In the genomic region with DNA sequence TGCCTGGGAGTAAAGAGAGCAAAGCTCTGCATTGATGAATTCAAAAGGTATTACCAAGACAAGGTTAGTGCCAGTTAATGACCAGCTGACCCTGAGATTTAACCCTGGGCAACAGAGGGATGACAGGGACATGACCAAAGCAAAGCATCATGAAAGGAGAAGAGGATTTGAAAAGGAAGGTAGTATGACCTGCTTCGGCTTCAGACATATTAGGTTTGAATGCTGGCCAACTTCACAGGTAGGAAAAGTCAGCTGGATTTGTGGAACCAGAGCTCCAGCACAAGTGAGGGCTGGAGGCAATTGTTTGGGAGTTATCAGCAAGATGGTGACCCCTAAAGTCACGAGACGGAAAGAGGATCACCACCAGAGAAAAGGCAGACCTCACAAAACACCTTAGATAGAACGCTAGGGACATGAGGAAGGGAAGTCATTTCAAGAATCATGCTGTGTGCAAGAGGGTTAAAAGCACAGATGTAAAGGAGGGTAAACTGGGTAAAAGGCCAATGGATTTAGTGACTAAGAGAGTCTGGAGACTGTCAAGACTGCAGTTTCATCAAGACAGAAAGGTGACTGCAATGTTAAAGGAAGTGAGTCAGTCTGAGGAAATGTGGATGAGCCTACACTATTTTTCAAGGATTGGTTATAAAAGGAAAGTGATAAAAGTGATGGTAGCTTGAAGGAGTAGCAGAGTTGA, we compare ENCODE assay signal across 10 cellular contexts. TPM values are rescaled to one million over a fixed set of nuclear protein-coding genes. Genes with fewer than 3 reads are reported as not detected.
DNase-seq lines count a peak whose midpoint lies in the region; ATAC-seq and TF ChIP-seq lines count a peak whose summit lies in the region.
"Had no signal": no experiment of that assay in that cellular context is flagged by ENCODE, and none has a peak within 500 bp of the region (broad histone marks: within the 10 kb centered on the region; RNA-seq: fewer than 3 reads in every experiment).

No MANE protein-coding gene starts in this region.

- intact Hi-C loops in esophagus muscularis mucosa (cut with DNase I), result no loop called here
- intact Hi-C loops in CD4-positive, alpha-beta memory T cell (cut with micrococcal nuclease), result no loop called here

- no peaks in the 10 kb centered on the region for H3K9me3 Mint-ChIP-seq in activated T-cell treated with anti-CD3 and anti-CD28 coated beads, Interleukin-2, amount 50 U/mL, for 72 hours
- H3K9me3 Mint-ChIP-seq in activated T-cell treated with anti-CD3 and anti-CD28 coated beads, Interleukin-2, amount 50 U/mL, for 24 hours, result no peaks in the 10 kb centered on the region
- H3K9me3 Mint-ChIP-seq in CD4-positive, alpha-beta memory T cell, result no peaks in the 10 kb centered on the region
- H3K9me3 Mint-ChIP-seq: dendritic cell treated with granulocyte-macrophage colony-stimulating factor and Interleukin-4, amounts not matched to agents 40 ng/mL and 50 ng/mL, for 4 days had no signal

- POLR2A ChIA-PET in CD4-positive, alpha-beta memory T cell (lab: Charles Lee; ENCODE audit: partially characterized antibody), result no interaction called here

- CTCF ChIA-PET in CD4-positive, alpha-beta memory T cell (lab: Charles Lee; ENCODE audit: partially characterized antibody), result no interaction called here

- no peak overlapping the region for H3K4me3 ChIP-seq in esophagus muscularis mucosa
- H3K4me3 ChIP-seq in effector memory CD4-positive, alpha-beta T cell (ENCODE audit: insufficient read depth, low read depth, low read length, poor library complexity, severe bottlenecking), result no peak overlapping the region
- H3K4me3 ChIP-seq in CD4-positive, alpha-beta memory T cell (ENCODE audit: low read length in 2 of 2), result no peak overlapping the region

- no peak overlapping the region for H3K27ac Mint-ChIP-seq in activated T-cell treated with anti-CD3 and anti-CD28 coated beads, Interleukin-2, amount 50 U/mL, for 72 hours
- no peak overlapping the region for H3K27ac Mint-ChIP-seq in activated T-cell treated with anti-CD3 and anti-CD28 coated beads, Interleukin-2, amount 50 U/mL, for 24 hours
- H3K27ac Mint-ChIP-seq in CD4-positive, alpha-beta memory T cell, result no peak overlapping the region
- H3K27ac Mint-ChIP-seq: dendritic cell treated with granulocyte-macrophage colony-stimulating factor and Interleukin-4, amounts not matched to agents 40 ng/mL and 50 ng/mL, for 4 days had no signal

- H3K36me3 ChIP-seq in esophagus muscularis mucosa, result no peaks in the 10 kb centered on the region
- H3K36me3 ChIP-seq in effector memory CD4-positive, alpha-beta T cell (ENCODE audit: control insufficient read depth, insufficient read depth, low read length), result no peaks in the 10 kb centered on the region
- H3K36me3 ChIP-seq in CD4-positive, alpha-beta memory T cell (ENCODE audit: insufficient read depth, low read length), result no peaks in the 10 kb centered on the region

- no peak overlapping the region for H3K27ac ChIP-seq in esophagus muscularis mucosa (replicated peaks in 1 of 4)
- no peak overlapping the region for H3K27ac ChIP-seq in effector memory CD4-positive, alpha-beta T cell (ENCODE audit: insufficient read depth, low read length, poor library complexity, severe bottlenecking)
- H3K27ac ChIP-seq in CD4-positive, alpha-beta memory T cell (ENCODE audit: low read depth, low read length), result no peak overlapping the region

- no peak overlapping the region for H3K4me3 Mint-ChIP-seq in activated T-cell treated with anti-CD3 and anti-CD28 coated beads, Interleukin-2, amount 50 U/mL, for 72 hours
- H3K4me3 Mint-ChIP-seq in activated T-cell treated with anti-CD3 and anti-CD28 coated beads, Interleukin-2, amount 50 U/mL, for 24 hours, result no peak overlapping the region
- no peak overlapping the region for H3K4me3 Mint-ChIP-seq in CD4-positive, alpha-beta memory T cell
- H3K4me3 Mint-ChIP-seq: dendritic cell treated with granulocyte-macrophage colony-stimulating factor and Interleukin-4, amounts not matched to agents 40 ng/mL and 50 ng/mL, for 4 days had no signal

- H3K36me3 Mint-ChIP-seq in activated T-cell treated with anti-CD3 and anti-CD28 coated beads, Interleukin-2, amount 50 U/mL, for 72 hours (ENCODE audit: insufficient read depth in 2 of 2), result no peaks in the 10 kb centered on the region
- no peaks in the 10 kb centered on the region for H3K36me3 Mint-ChIP-seq in activated T-cell treated with anti-CD3 and anti-CD28 coated beads, Interleukin-2, amount 50 U/mL, for 24 hours (ENCODE audit: low read depth)
- no peaks in the 10 kb centered on the region for H3K36me3 Mint-ChIP-seq in CD4-positive, alpha-beta memory T cell

- TF ChIP-seq CTCF in esophagus muscularis mucosa (IDR thresholded peaks at IDR 0.05), result no peak

- no peak for TF ChIP-seq EP300 in esophagus muscularis mucosa (IDR thresholded peaks at IDR 0.05)

- peak; percentile 91 for ATAC-seq in activated T-cell treated with anti-CD3 and anti-CD28 coated beads, Interleukin-2, amount 50 U/mL, for 72 hours (replicated peaks in 1 of 2)
- ATAC-seq in GM21576 (IDR thresholded peaks at IDR 0.05; ENCODE audit: unreplicated experiment), result no peak

- H3K4me1 Mint-ChIP-seq in activated T-cell treated with anti-CD3 and anti-CD28 coated beads, Interleukin-2, amount 50 U/mL, for 72 hours (ENCODE audit: low read depth), result no peaks in the 10 kb centered on the region
- H3K4me1 Mint-ChIP-seq in activated T-cell treated with anti-CD3 and anti-CD28 coated beads, Interleukin-2, amount 50 U/mL, for 24 hours (ENCODE audit: low read depth), result no peaks in the 10 kb centered on the region
- no peaks in the 10 kb centered on the region for H3K4me1 Mint-ChIP-seq in CD4-positive, alpha-beta memory T cell

- peaks cover 4% of the 10 kb centered on the region for H3K27me3 Mint-ChIP-seq in activated T-cell treated with anti-CD3 and anti-CD28 coated beads, Interleukin-2, amount 50 U/mL, for 72 hours (ENCODE audit: low read depth)
- peaks cover 7% of the 10 kb centered on the region for H3K27me3 Mint-ChIP-seq in activated T-cell treated with anti-CD3 and anti-CD28 coated beads, Interleukin-2, amount 50 U/mL, for 24 hours
- H3K27me3 Mint-ChIP-seq in CD4-positive, alpha-beta memory T cell, result no peaks in the 10 kb centered on the region
- H3K27me3 Mint-ChIP-seq: dendritic cell treated with granulocyte-macrophage colony-stimulating factor and Interleukin-4, amounts not matched to agents 40 ng/mL and 50 ng/mL, for 4 days had no signal

- DNase-seq in activated T-cell treated with anti-CD3 and anti-CD28 coated beads, Interleukin-2, amount 50 U/mL, for 72 hours, result no peak
- no peak for DNase-seq in activated T-cell treated with anti-CD3 and anti-CD28 coated beads, Interleukin-2, amount 50 U/mL, for 24 hours
- DNase-seq in Kasumi-1 (lab: John Stamatoyannopoulos, UW) (peak; percentile 31 to 33), esophagus muscularis mucosa (ENCODE audit: extremely low spot score) (peak; percentile 55), stromal cell of bone marrow (ENCODE audit: low read depth) (peak; percentile 90)
- DNase-seq in effector memory CD4-positive, alpha-beta T cell, result no peak
- no peak for DNase-seq in CD4-positive, alpha-beta memory T cell
- DNase-seq: stimulated activated CD4-positive, alpha-beta T cell treated with anti-CD3 and anti-CD28 coated beads, Interleukin-4, amount 100 ng/mL, for 24 hours had no signal

- WGBS in esophagus muscularis mucosa, result 90% methylated on average over 4 of the region's 4 CpGs

- H3K4me1 ChIP-seq in esophagus muscularis mucosa, result peaks cover 25 to 34% (median 29%) of the 10 kb centered on the region in 4 donors
- no peaks in the 10 kb centered on the region for H3K4me1 ChIP-seq in effector memory CD4-positive, alpha-beta T cell (ENCODE audit: control insufficient read depth, insufficient read depth, low read length, poor library complexity, severe bottlenecking)
- no peaks in the 10 kb centered on the region for H3K4me1 ChIP-seq in CD4-positive, alpha-beta memory T cell (ENCODE audit: insufficient read depth, low read length)

- no peaks in the 10 kb centered on the region for H3K27me3 ChIP-seq in esophagus muscularis mucosa
- no peaks in the 10 kb centered on the region for H3K27me3 ChIP-seq in effector memory CD4-positive, alpha-beta T cell (replicated peaks; ENCODE audit: control insufficient read depth, insufficient read depth, low read length, poor library complexity, severe bottlenecking)
- no peaks in the 10 kb centered on the region for H3K27me3 ChIP-seq in CD4-positive, alpha-beta memory T cell (ENCODE audit: insufficient read depth, low read length)

- TF ChIP-seq POLR2A in esophagus muscularis mucosa (IDR thresholded peaks at IDR 0.05; ENCODE audit: low read depth), result no peak

- H3K9me3 ChIP-seq in esophagus muscularis mucosa, result no peaks in the 10 kb centered on the region
- no peaks in the 10 kb centered on the region for H3K9me3 ChIP-seq in effector memory CD4-positive, alpha-beta T cell (ENCODE audit: control insufficient read depth, low read length)
- no peaks in the 10 kb centered on the region for H3K9me3 ChIP-seq in CD4-positive, alpha-beta memory T cell (ENCODE audit: control insufficient read depth in 1 of 2, low read length in 2 of 2)

RNA-seq across cellular contexts. Expression of gene SH3RF1, which starts 45.6 kb away (rescaled TPM):
- total RNA-seq in activated T-cell treated with anti-CD3 and anti-CD28 coated beads, Interleukin-2, amount 50 U/mL, for 72 hours, result under 1 TPM; 0.26 to 0.63 TPM
- 10 to 100 TPM in 3 of 4 donors, 1 to 10 TPM in 1; 10.0 to 11.8 (median 10.9) TPM for total RNA-seq in esophagus muscularis mucosa
- total RNA-seq in CD4-positive, alpha-beta memory T cell, result under 1 TPM in 1 of 2 experiments, not detected in 1; 0.15 TPM
- under 1 TPM in 1 of 2 donors, not detected in 1; 0.11 TPM for polyA plus RNA-seq in CD4-positive, alpha-beta memory T cell

Comparison
In these comparisons a context has a peak if more than half of its experiments do, and no peak if none do; other contexts are left out.
1. DNase-seq: peak in Kasumi-1 (2 of 2), esophagus muscularis mucosa (single experiment) and stromal cell of bone marrow (single experiment); none in activated T-cell treated with anti-CD3 and anti-CD28 coated beads, Interleukin-2, amount 50 U/mL, for 72 hours (0 of 2), activated T-cell treated with anti-CD3 and anti-CD28 coated beads, Interleukin-2, amount 50 U/mL, for 24 hours (single experiment), effector memory CD4-positive, alpha-beta T cell (0 of 3) and CD4-positive, alpha-beta memory T cell (0 of 5).
2. RNA of gene SH3RF1, which starts 45.6 kb away (total RNA-seq): 10.0 to 11.8 TPM in esophagus muscularis mucosa; 0.26 to 0.63 TPM in activated T-cell treated with anti-CD3 and anti-CD28 coated beads, Interleukin-2, amount 50 U/mL, for 72 hours and 0.15 TPM in CD4-positive, alpha-beta memory T cell; every median in the first group is over 4 times any median in the second.